Comparison of ENCODE assay signal across 1 cellular context in genomic region chr1:156601122-156601830, GRCh38.
TF ChIP-seq lines count a peak whose summit lies in the region.

TSS of gene GPATCH4 (minus strand) at chr1:156601479.

TF ChIP-seq in WTC11, 78 proteins besides CTCF, POLR2A, EP300 and RAD21 (continued from another document and continues in another):
- no peak for TF ChIP-seq STAT6 (CRISPR knock-in tag; conservative IDR thresholded peaks at IDR 0.05; ENCODE audit: low read depth)
- TF ChIP-seq MYBL2 (CRISPR knock-in tag; IDR thresholded peaks at IDR 0.05): no peak
- TF ChIP-seq EMX1 (CRISPR knock-in tag; IDR thresholded peaks at IDR 0.05): no peak
- TF ChIP-seq ZNF512 (CRISPR knock-in tag; IDR thresholded peaks at IDR 0.05; ENCODE audit: borderline replicate concordance): no peak
- TF ChIP-seq IRF2 (CRISPR knock-in tag; IDR thresholded peaks at IDR 0.05; ENCODE audit: borderline replicate concordance, low read depth): no peak
- TF ChIP-seq ZNF281 (CRISPR knock-in tag; IDR thresholded peaks at IDR 0.05): no peak
- no peak for TF ChIP-seq ZNF263 (CRISPR knock-in tag; IDR thresholded peaks at IDR 0.05; ENCODE audit: low read depth)
- TF ChIP-seq ZNF232 (CRISPR knock-in tag; IDR thresholded peaks at IDR 0.05): 0 out of 2 replicates have a peak, but pooled peaks have one; percentile 51
- TF ChIP-seq ZMAT4 (CRISPR knock-in tag; IDR thresholded peaks at IDR 0.05): no peak
- TF ChIP-seq ZSCAN18 (CRISPR knock-in tag; IDR thresholded peaks at IDR 0.05): no peak
- no peak for TF ChIP-seq NR2C2 (CRISPR knock-in tag; IDR thresholded peaks at IDR 0.05)
- no peak for TF ChIP-seq ATF3 (CRISPR knock-in tag; conservative IDR thresholded peaks at IDR 0.05)
- peak; percentile 98 for TF ChIP-seq MAX (CRISPR knock-in tag; IDR thresholded peaks at IDR 0.05)
- no peak for TF ChIP-seq JAZF1 (CRISPR knock-in tag; IDR thresholded peaks at IDR 0.05)
- TF ChIP-seq GABPB1 (CRISPR knock-in tag; IDR thresholded peaks at IDR 0.05): peak; percentile 70; the same call in 1 of the 2 replicates
- no peak for TF ChIP-seq ATF6 (CRISPR knock-in tag; IDR thresholded peaks at IDR 0.05)
- no peak for TF ChIP-seq GRHL2 (CRISPR knock-in tag; IDR thresholded peaks at IDR 0.05; ENCODE audit: insufficient replicate concordance, severe bottlenecking)
- TF ChIP-seq CREB1 (CRISPR knock-in tag; IDR thresholded peaks at IDR 0.05): peak; percentile 18; the same call in 1 of the 2 replicates
- peak; percentile 79; the same call in 1 of the 2 replicates for TF ChIP-seq ARID4B (CRISPR knock-in tag; IDR thresholded peaks at IDR 0.05; ENCODE audit: borderline replicate concordance)
- no peak for TF ChIP-seq SMAD3 (CRISPR knock-in tag; IDR thresholded peaks at IDR 0.05; ENCODE audit: borderline replicate concordance)
- TF ChIP-seq AFF4 (CRISPR knock-in tag; IDR thresholded peaks at IDR 0.05; ENCODE audit: borderline replicate concordance): no peak
- no peak for TF ChIP-seq ZNF416 (CRISPR knock-in tag; IDR thresholded peaks at IDR 0.05)
- no peak for TF ChIP-seq ZNF121 (CRISPR knock-in tag; IDR thresholded peaks at IDR 0.05)
- no peak for TF ChIP-seq NR1H2 (CRISPR knock-in tag; IDR thresholded peaks at IDR 0.05)
- peak; percentile 44; the same call in 1 of the 2 replicates for TF ChIP-seq FOXP1 (CRISPR knock-in tag; IDR thresholded peaks at IDR 0.05; ENCODE audit: borderline replicate concordance)
- no peak for TF ChIP-seq MLX (CRISPR knock-in tag; IDR thresholded peaks at IDR 0.05)
- TF ChIP-seq FOXP4 (CRISPR knock-in tag; IDR thresholded peaks at IDR 0.05): peak; percentile 39; the same call in 1 of the 2 replicates
